Comparison of ENCODE assay signal across 17 cellular contexts in genomic region chr1:89607156-89607555, GRCh38.
DNase-seq lines count a peak whose midpoint lies in the region; ATAC-seq lines count a peak whose summit lies in the region.
"Had no signal": no experiment of that assay in that cellular context is flagged by ENCODE, and none has a peak within 500 bp of the region (broad histone marks: within the 10 kb centered on the region; RNA-seq: fewer than 3 reads in every experiment).

No MANE protein-coding gene starts in this region.

- ATAC-seq in stimulated activated effector memory CD8-positive, alpha-beta T cell treated with anti-CD3 and anti-CD28 coated beads, Interleukin-12 subunit alpha, Interleukin-12 subunit beta, amount 100 ng/mL, for 72 hours, result no peak
- no peak for ATAC-seq in HG03460 (IDR thresholded peaks at IDR 0.05; ENCODE audit: unreplicated experiment)

- no peaks in the 10 kb centered on the region for H3K9me3 Mint-ChIP-seq in activated naive CD8-positive, alpha-beta T cell (ENCODE audit: low read depth)
- no peaks in the 10 kb centered on the region for H3K9me3 Mint-ChIP-seq in stimulated activated effector memory CD8-positive, alpha-beta T cell treated with anti-CD3 and anti-CD28 coated beads, Interleukin-12 subunit alpha, Interleukin-12 subunit beta, amount 100 ng/mL, for 72 hours
- H3K9me3 Mint-ChIP-seq: dendritic cell treated with granulocyte-macrophage colony-stimulating factor and Interleukin-4, amounts not matched to agents 40 ng/mL and 50 ng/mL, for 4 days had no signal

- H3K4me1 Mint-ChIP-seq in activated naive CD8-positive, alpha-beta T cell (ENCODE audit: low read depth), result peaks cover 95% of the 10 kb centered on the region
- peaks cover 96% of the 10 kb centered on the region for H3K4me1 Mint-ChIP-seq in stimulated activated effector memory CD8-positive, alpha-beta T cell treated with anti-CD3 and anti-CD28 coated beads, Interleukin-12 subunit alpha, Interleukin-12 subunit beta, amount 100 ng/mL, for 72 hours

- H3K27ac Mint-ChIP-seq in activated naive CD8-positive, alpha-beta T cell, result peak overlapping the region; percentile 98
- H3K27ac Mint-ChIP-seq in stimulated activated effector memory CD8-positive, alpha-beta T cell treated with anti-CD3 and anti-CD28 coated beads, Interleukin-12 subunit alpha, Interleukin-12 subunit beta, amount 100 ng/mL, for 72 hours, result peak overlapping the region; percentile 99
- H3K27ac Mint-ChIP-seq: dendritic cell treated with granulocyte-macrophage colony-stimulating factor and Interleukin-4, amounts not matched to agents 40 ng/mL and 50 ng/mL, for 4 days had no signal

- H3K36me3 Mint-ChIP-seq in activated naive CD8-positive, alpha-beta T cell, result peaks cover 5% of the 10 kb centered on the region
- H3K36me3 Mint-ChIP-seq in stimulated activated effector memory CD8-positive, alpha-beta T cell treated with anti-CD3 and anti-CD28 coated beads, Interleukin-12 subunit alpha, Interleukin-12 subunit beta, amount 100 ng/mL, for 72 hours, result peaks cover 48% of the 10 kb centered on the region

- H3K4me3 Mint-ChIP-seq in activated naive CD8-positive, alpha-beta T cell, result peak overlapping the region; percentile 91
- peak overlapping the region; percentile 84 for H3K4me3 Mint-ChIP-seq in stimulated activated effector memory CD8-positive, alpha-beta T cell treated with anti-CD3 and anti-CD28 coated beads, Interleukin-12 subunit alpha, Interleukin-12 subunit beta, amount 100 ng/mL, for 72 hours
- H3K4me3 Mint-ChIP-seq: dendritic cell treated with granulocyte-macrophage colony-stimulating factor and Interleukin-4, amounts not matched to agents 40 ng/mL and 50 ng/mL, for 4 days had no signal

- peak; percentile 44 for DNase-seq in activated CD8-positive, alpha-beta memory T cell treated with anti-CD3 and anti-CD28 coated beads, Interleukin-2, amount 50 U/mL, for 4 hours
- DNase-seq in activated CD8-positive, alpha-beta memory T cell treated with anti-CD3 and anti-CD28 coated beads, Interleukin-2, amount 50 U/mL, for 48 hours, result no peak
- peak; percentile 49 to 53 for DNase-seq in activated CD4-positive, alpha-beta T cell treated with anti-CD3 and anti-CD28 coated beads, Interleukin-2, amount 50 U/mL, for 4 hours
- no peak for DNase-seq in stimulated activated effector memory CD8-positive, alpha-beta T cell treated with anti-CD3 and anti-CD28 coated beads, Interleukin-12 subunit alpha, Interleukin-12 subunit beta, amount 100 ng/mL, for 72 hours (ENCODE audit: low spot score in 2 of 2)
- DNase-seq in NCI-H1417 treated with DMSO at 0.1 percent for 48 hours (lab: John Stamatoyannopoulos, UW), result no peak
- DNase-seq in HPDE6-E6E7 (ENCODE audit: extremely low spot score), result no peak
- DNase-seq: ACHN; anterior cingulate cortex; DMS153; IMR-90; NK-92 treated with Interleukin-12 subunit alpha and Interleukin-12 subunit beta, amount 100 ng/mL, for 24 hours; occipital lobe; SIG-M5; tibial artery had no signal

- no peaks in the 10 kb centered on the region for H3K27me3 Mint-ChIP-seq in activated naive CD8-positive, alpha-beta T cell
- H3K27me3 Mint-ChIP-seq: dendritic cell treated with granulocyte-macrophage colony-stimulating factor and Interleukin-4, amounts not matched to agents 40 ng/mL and 50 ng/mL, for 4 days had no signal

Comparison
In these comparisons a context has a peak if more than half of its experiments do, and no peak if none do; other contexts are left out.
1. DNase-seq: peak in activated CD8-positive, alpha-beta memory T cell treated with anti-CD3 and anti-CD28 coated beads, Interleukin-2, amount 50 U/mL, for 4 hours (single experiment) and activated CD4-positive, alpha-beta T cell treated with anti-CD3 and anti-CD28 coated beads, Interleukin-2, amount 50 U/mL, for 4 hours (2 of 2); none in activated CD8-positive, alpha-beta memory T cell treated with anti-CD3 and anti-CD28 coated beads, Interleukin-2, amount 50 U/mL, for 48 hours (single experiment), stimulated activated effector memory CD8-positive, alpha-beta T cell treated with anti-CD3 and anti-CD28 coated beads, Interleukin-12 subunit alpha, Interleukin-12 subunit beta, amount 100 ng/mL, for 72 hours (0 of 2), NCI-H1417 treated with DMSO at 0.1 percent for 48 hours (single experiment) and HPDE6-E6E7 (single experiment).